ENCODE assay signal across 1 cellular context in genomic region chr19:49850487-49851342, GRCh38.
TF ChIP-seq lines count a peak whose summit lies in the region.

PTOV1 (plus strand) TSS chr19:49851159.

TF ChIP-seq in WTC11, 78 proteins besides CTCF, POLR2A, EP300 and RAD21 (continued from another document and continues in another):
- TF ChIP-seq ATF3 (CRISPR knock-in tag; conservative IDR thresholded peaks at IDR 0.05), result no peak
- TF ChIP-seq ZNF317 (CRISPR knock-in tag; IDR thresholded peaks at IDR 0.05; ENCODE audit: borderline replicate concordance, low read depth), result no peak
- TF ChIP-seq IRF2 (CRISPR knock-in tag; IDR thresholded peaks at IDR 0.05; ENCODE audit: borderline replicate concordance, low read depth), result no peak
- no peak for TF ChIP-seq ATF1 (CRISPR knock-in tag; IDR thresholded peaks at IDR 0.05)
- no peak for TF ChIP-seq CBFB (CRISPR knock-in tag; IDR thresholded peaks at IDR 0.05; ENCODE audit: low read depth)
- peak; percentile 52; the same call in 1 of the 2 replicates for TF ChIP-seq FOXP1 (CRISPR knock-in tag; IDR thresholded peaks at IDR 0.05; ENCODE audit: borderline replicate concordance)
- peak; percentile 66; the same call in 1 of the 2 replicates for TF ChIP-seq TCF7 (CRISPR knock-in tag; IDR thresholded peaks at IDR 0.05; ENCODE audit: low read depth)
- no peak for TF ChIP-seq JAZF1 (CRISPR knock-in tag; IDR thresholded peaks at IDR 0.05)
- TF ChIP-seq NFYB (CRISPR knock-in tag; conservative IDR thresholded peaks at IDR 0.05; ENCODE audit: low read depth), result 0 out of 2 replicates have a peak, but pooled peaks have one; percentile 12
- no peak for TF ChIP-seq NR1H2 (CRISPR knock-in tag; IDR thresholded peaks at IDR 0.05)
- TF ChIP-seq ARID4B (CRISPR knock-in tag; IDR thresholded peaks at IDR 0.05; ENCODE audit: borderline replicate concordance), result no peak
- TF ChIP-seq ZNF121 (CRISPR knock-in tag; IDR thresholded peaks at IDR 0.05), result no peak
- no peak for TF ChIP-seq FOXP4 (CRISPR knock-in tag; IDR thresholded peaks at IDR 0.05)
- no peak for TF ChIP-seq ESRRA (CRISPR knock-in tag; IDR thresholded peaks at IDR 0.05; ENCODE audit: borderline replicate concordance)
- TF ChIP-seq ZNF281 (CRISPR knock-in tag; IDR thresholded peaks at IDR 0.05), result no peak
- TF ChIP-seq MXD4 (CRISPR knock-in tag; IDR thresholded peaks at IDR 0.05; ENCODE audit: borderline replicate concordance), result no peak
- TF ChIP-seq TEAD1 (CRISPR knock-in tag; IDR thresholded peaks at IDR 0.05), result no peak; the same call in 1 of the 2 replicates
- TF ChIP-seq ZBTB43 (CRISPR knock-in tag; IDR thresholded peaks at IDR 0.05), result no peak
- no peak for TF ChIP-seq GRHL2 (CRISPR knock-in tag; IDR thresholded peaks at IDR 0.05; ENCODE audit: insufficient replicate concordance, severe bottlenecking)
- TF ChIP-seq IRF1 (CRISPR knock-in tag; IDR thresholded peaks at IDR 0.05), result 0 out of 2 replicates have a peak, but pooled peaks have one; percentile 7
- no peak for TF ChIP-seq GABPB1 (CRISPR knock-in tag; IDR thresholded peaks at IDR 0.05)
- TF ChIP-seq USF2 (CRISPR knock-in tag; IDR thresholded peaks at IDR 0.05), result no peak
- no peak for TF ChIP-seq ATF2 (CRISPR knock-in tag; IDR thresholded peaks at IDR 0.05; ENCODE audit: borderline replicate concordance, low read depth)
- TF ChIP-seq E2F5 (CRISPR knock-in tag; IDR thresholded peaks at IDR 0.05), result peak; percentile 73; the same call in 1 of the 2 replicates
- TF ChIP-seq PRDM15 (CRISPR knock-in tag; IDR thresholded peaks at IDR 0.05), result no peak
- TF ChIP-seq NFE2L1 (CRISPR knock-in tag; IDR thresholded peaks at IDR 0.05), result peak; percentile 18; the same call in 1 of the 2 replicates
- TF ChIP-seq RELA (CRISPR knock-in tag; IDR thresholded peaks at IDR 0.05; ENCODE audit: borderline replicate concordance), result no peak
- 0 out of 2 replicates have a peak, but pooled peaks have one; percentile 26 for TF ChIP-seq EMX1 (CRISPR knock-in tag; IDR thresholded peaks at IDR 0.05)
- TF ChIP-seq ZNF512 (CRISPR knock-in tag; IDR thresholded peaks at IDR 0.05; ENCODE audit: borderline replicate concordance), result no peak
- peak; percentile 40 for TF ChIP-seq MAX (CRISPR knock-in tag; IDR thresholded peaks at IDR 0.05)
- TF ChIP-seq ZNF263 (CRISPR knock-in tag; IDR thresholded peaks at IDR 0.05; ENCODE audit: low read depth), result no peak
- TF ChIP-seq ZBTB21 (CRISPR knock-in tag; IDR thresholded peaks at IDR 0.05; ENCODE audit: borderline replicate concordance), result no peak
- no peak for TF ChIP-seq E2F4 (CRISPR knock-in tag; IDR thresholded peaks at IDR 0.05; ENCODE audit: borderline replicate concordance, low read depth)
